In the genomic region with DNA sequence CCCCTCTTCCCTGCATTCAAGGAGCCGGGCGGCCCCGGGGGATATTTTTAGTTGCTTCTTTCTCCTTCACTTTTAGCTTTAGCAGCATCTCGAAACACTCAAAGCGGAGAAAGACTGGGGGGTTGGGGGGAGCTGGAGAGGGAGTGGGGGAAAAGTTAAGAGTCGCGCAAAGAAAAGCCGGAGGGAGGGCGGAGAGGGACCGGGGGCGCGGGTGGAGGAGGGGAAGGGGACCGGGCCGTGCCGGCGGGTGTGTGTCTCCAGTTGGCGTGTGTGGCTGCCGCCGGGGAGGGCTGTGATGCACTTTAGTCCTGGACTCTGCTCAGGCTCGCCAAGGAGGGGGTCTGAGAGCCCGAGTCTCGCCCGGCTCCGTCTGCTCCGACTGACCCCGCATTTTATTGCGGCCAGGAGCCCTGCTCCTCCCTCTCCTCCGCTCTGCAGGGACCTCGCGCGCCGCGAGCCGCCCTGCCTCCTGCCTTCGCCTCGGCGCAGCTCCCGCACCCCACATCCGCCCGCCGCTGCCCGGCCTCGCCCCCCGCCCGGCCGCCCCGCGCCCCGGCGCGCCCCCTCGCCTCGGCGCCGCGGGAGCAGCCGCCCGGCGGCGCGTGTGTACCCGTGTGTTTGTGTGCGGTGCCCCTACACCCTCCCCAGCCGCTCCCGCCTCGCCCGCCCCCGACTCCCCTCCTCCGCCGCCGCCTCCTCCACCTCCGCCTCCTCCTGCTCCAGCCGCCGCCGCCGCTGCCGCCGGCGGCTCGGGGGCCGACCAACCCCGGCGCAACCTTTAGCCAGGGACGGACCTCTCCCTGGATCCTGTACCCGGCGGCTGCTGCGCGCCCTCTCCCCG, we compare ENCODE assay signal across 8 cellular contexts. TPM values are rescaled to one million over a fixed set of nuclear protein-coding genes. Genes with fewer than 3 reads are reported as not detected.
DNase-seq lines count a peak whose midpoint lies in the region; ATAC-seq and TF ChIP-seq lines count a peak whose summit lies in the region.

No MANE protein-coding gene starts in this region.

- H3K9me3 ChIP-seq in ovary (no peaks in the 10 kb centered on the region), upper lobe of right lung (no peaks in the 10 kb centered on the region)

- peak overlapping the region; percentile 95 for H3K27ac ChIP-seq in ovary
- peak overlapping the region; percentile 90 for H3K27ac ChIP-seq in upper lobe of right lung

- no peak for TF ChIP-seq EP300 in ovary (IDR thresholded peaks at IDR 0.05)

- ATAC-seq in HG03342 (IDR thresholded peaks at IDR 0.05; ENCODE audit: unreplicated experiment), result peak; percentile 21
- ATAC-seq in upper lobe of right lung, result peak; percentile 61

- no peak for TF ChIP-seq CTCF in ovary (IDR thresholded peaks at IDR 0.05)
- TF ChIP-seq CTCF in upper lobe of right lung (IDR thresholded peaks at IDR 0.05), result no peak

- 0 to 1% (median 0%) methylated on average over 42 to 89 of the region's 89 CpGs for WGBS in ovary, 3 donors

- in situ Hi-C loops in SK-MEL-5 (cut with HindIII; ENCODE audit: low pct_unique_long_range_greater_than_20kb, low sequenced_read_pairs), result no loop called here

- H3K27me3 ChIP-seq in ovary (no peaks in the 10 kb centered on the region), upper lobe of right lung (no peaks in the 10 kb centered on the region)

- TF ChIP-seq POLR2A in ovary (IDR thresholded peaks at IDR 0.05), result no peak

- intact Hi-C loops in cardiac septum (cut with DNase I) (loop anchor here (2.0 to 10.0 kb wide), 3 partner anchors 50 to 762 kb away; no protein-coding TSS in a partner anchor), ovary (cut with DNase I) (loop anchor here in 3 of 4 donors (5.0 to 10.0 kb wide), 6 partner anchors 52 to 450 kb away; a partner anchor contains a TSS), upper lobe of right lung (cut with DNase I) (no loop called here)

- H3K4me3 ChIP-seq in ovary, result peak overlapping the region; percentile 90
- peak overlapping the region; percentile 84 for H3K4me3 ChIP-seq in upper lobe of right lung

- H3K4me1 ChIP-seq in ovary (ENCODE audit: insufficient read depth), result peaks cover 2% of the 10 kb centered on the region
- peaks cover 11% of the 10 kb centered on the region for H3K4me1 ChIP-seq in upper lobe of right lung

- DNase-seq in NCI-H1694 treated with DMSO at 0.1 percent for 48 hours (lab: John Stamatoyannopoulos, UW) (peak; percentile 14), NCI-H1694 (lab: John Stamatoyannopoulos, UW) (no peak), SK-MEL-5 (ENCODE audit: low read depth, low spot score) (peak; percentile 52), cardiac septum (ENCODE audit: low spot score) (peak; percentile 82), ovary (peak; percentile 73 to 80 (median 79)), upper lobe of right lung (peak; percentile 84)
- peak; percentile 23 for DNase-seq in activated naive CD8-positive, alpha-beta T cell treated with anti-CD3 and anti-CD28 coated beads, Interleukin-2, amount 50 U/mL, for 16 hours (ENCODE audit: low read depth, low spot score)

- H3K36me3 ChIP-seq in ovary, result no peaks in the 10 kb centered on the region
- H3K36me3 ChIP-seq in upper lobe of right lung, result no peaks in the 10 kb centered on the region

RNA-seq across cellular contexts. Expression of a gene that starts 1.4 kb away (rescaled TPM):
- 5.8 and 5.9 TPM in 2 replicates for total RNA-seq in SK-MEL-5 (2014; rRNA removed; shearing (Covaris generic))
- 9.9 and 31.3 TPM in 2 replicates for polyA plus RNA-seq in SK-MEL-5 (2015; cell fraction: cytosol; rRNA removed)
- 21.1 and 54.1 TPM in 2 replicates for polyA plus RNA-seq in SK-MEL-5 (2015; cell fraction: nucleus; rRNA removed)
- total RNA-seq in cardiac septum (28.3 TPM), ovary (10 to 100 TPM in 6 of 7 donors, 1 to 10 TPM in 1; 9.4 to 36.0 (median 27.0) TPM), upper lobe of right lung (11.2 TPM)
- polyA plus RNA-seq in ovary, result 10 to 100 TPM in 1 of 2 donors, 1 to 10 TPM in 1; 7.8 to 12.7 TPM
